ENCODE assay signal across 25 cellular contexts in the genomic region with DNA sequence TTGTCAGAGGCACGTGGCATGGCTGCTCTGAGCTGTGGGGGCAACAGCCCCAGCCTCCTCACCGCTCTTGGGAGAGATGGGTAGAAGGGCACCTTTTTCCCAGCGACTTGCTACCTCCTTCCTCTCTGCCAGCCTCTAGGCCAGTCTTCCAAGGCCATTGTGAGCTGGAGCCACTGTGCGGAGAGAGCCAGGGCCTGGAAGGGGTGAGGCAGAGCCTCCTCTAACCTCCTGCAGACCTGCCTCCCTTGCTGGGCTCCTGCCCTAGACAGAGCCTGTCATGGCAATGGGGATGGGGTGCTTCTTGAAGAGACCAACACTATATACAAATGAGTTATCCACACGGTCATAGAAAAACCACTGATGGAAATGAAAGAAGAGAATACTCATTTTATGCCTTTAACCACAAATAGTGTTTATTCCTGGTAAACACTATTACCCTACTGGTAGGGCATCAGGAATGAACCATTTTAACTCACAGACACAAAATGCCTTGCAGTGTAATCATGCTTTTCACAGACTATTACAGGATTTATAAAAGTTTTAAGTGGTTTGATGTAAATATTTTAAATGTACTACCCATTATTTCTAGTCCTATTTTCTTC. TPM values are rescaled to one million over a fixed set of nuclear protein-coding genes. Genes with fewer than 3 reads are reported as not detected.
A peak's percentile ranks its signal among the peaks of the same experiment; 100 is the strongest.
DNase-seq lines count a peak whose midpoint lies in the region; ATAC-seq and TF ChIP-seq lines count a peak whose summit lies in the region.
"Had no signal": no experiment of that assay in that cellular context is flagged by ENCODE, and none has a peak within 500 bp of the region (broad histone marks: within the 10 kb centered on the region; RNA-seq: fewer than 3 reads in every experiment).

No MANE protein-coding gene starts in this region.

- intact Hi-C loops in HCT116 (cut with micrococcal nuclease): loop anchor here (1.0 kb wide), 1 partner anchor 36 kb away; no protein-coding TSS in a partner anchor
- intact Hi-C loops in sciatic nerve (cut with DNase I): no loop called here
- intact Hi-C loops in CD4-positive, alpha-beta T cell (cut with DNase I, micrococcal nuclease): loop anchor here in 1 of 2 experiments (1.0 kb wide), 1 partner anchor 35 kb away; no protein-coding TSS in a partner anchor

- H3K9me3 ChIP-seq in HCT116 (ENCODE audit: control insufficient read depth in 1 of 2, insufficient read depth in 1 of 2, low read depth in 1 of 2, low read length in 2 of 2) (no peaks in the 10 kb centered on the region), hepatocyte (ENCODE audit: low read depth) (no peaks in the 10 kb centered on the region)
- H3K9me3 ChIP-seq in CD4-positive, alpha-beta T cell (ENCODE audit: control insufficient read depth, low read length): no peaks in the 10 kb centered on the region
- H3K9me3 ChIP-seq: lower lobe of right lung, right lobe of liver had no signal

- H3K4me2 ChIP-seq in HCT116 (ENCODE audit: low read length): no peak overlapping the region
- no peak overlapping the region for H3K4me2 ChIP-seq in hepatocyte

- TF ChIP-seq CTCF in HCT116 (IDR thresholded peaks at IDR 0.05 in 2 of 3, conservative IDR thresholded peaks at IDR 0.05 in 1 of 3; ENCODE audit: borderline replicate concordance in 1 of 3, insufficient read depth in 1 of 3, low read depth in 2 of 3, low read length in 2 of 3) (no peak), hepatocyte (IDR thresholded peaks at IDR 0.05; ENCODE audit: poor library complexity) (no peak)
- TF ChIP-seq CTCF in CD4-positive, alpha-beta T cell (IDR thresholded peaks at IDR 0.05): no peak

- H3K27me3 ChIP-seq in HCT116 (ENCODE audit: insufficient read depth, low read length): peaks cover 10% of the 10 kb centered on the region; the same call in 1 of the 2 replicates
- H3K27me3 ChIP-seq in hepatocyte: peaks cover 5% of the 10 kb centered on the region
- peaks cover 5% of the 10 kb centered on the region for H3K27me3 ChIP-seq in CD4-positive, alpha-beta T cell (ENCODE audit: control insufficient read depth, insufficient read depth, low read length)
- H3K27me3 ChIP-seq: right lobe of liver had no signal

- H2AFZ ChIP-seq in HCT116 (ENCODE audit: low read depth, low read length, poor library complexity, severe bottlenecking) (peak overlapping the region; percentile 52), hepatocyte (no peak overlapping the region)

- no peaks in the 10 kb centered on the region for H3K79me2 ChIP-seq in HCT116 (ENCODE audit: insufficient read depth, low read length)
- no peaks in the 10 kb centered on the region for H3K79me2 ChIP-seq in hepatocyte

- no peaks in the 10 kb centered on the region for H3K9me2 ChIP-seq in HCT116 (ENCODE audit: insufficient read depth)
- H3K9me2 ChIP-seq in hepatocyte (replicated peaks; ENCODE audit: insufficient read depth): no peaks in the 10 kb centered on the region

- no TSS peak for BruUV-seq in HCT116 (replicated peaks; lab: Mats Ljungman, UMichigan)

- H3K4me3 Mint-ChIP-seq in CD4-positive, alpha-beta T cell: no peak overlapping the region
- H3K4me3 Mint-ChIP-seq: activated B cell treated with CpG ODN at 0.5 μM for 24 hours; activated naive CD4-positive, alpha-beta T cell treated with anti-CD3 and anti-CD28 coated beads, Interleukin-2, amount 10 ng/mL, durations not matched to agents 7 days and 5 days; CD8-positive, alpha-beta T cell; effector memory CD8-positive, alpha-beta T cell; nephron progenitor cell had no signal

- CTCF ChIA-PET in HCT116 (lab: Charles Lee): interaction anchor here (2.3 kb wide), 1 partner anchor 36 kb away, joined by 9 read pairs; no protein-coding TSS in a partner anchor
- CTCF ChIA-PET in CD4-positive, alpha-beta T cell (lab: Charles Lee): no interaction called here

- peak; percentile 9 for DNase-seq in activated CD4-positive, alpha-beta T cell treated with anti-CD3 and anti-CD28 coated beads for 48 hours
- DNase-seq in activated CD4-positive, alpha-beta T cell treated with anti-CD3 and anti-CD28 coated beads, Interleukin-2, amount 50 U/mL, for 4 hours: no peak
- DNase-seq in HCT116 (ENCODE audit: low read depth, low spot score): no peak
- no peak for DNase-seq in hepatocyte (ENCODE audit: low spot score)
- DNase-seq in sciatic nerve (ENCODE audit: low spot score): peak; percentile 30
- no peak for DNase-seq in SHP77 treated with DMSO at 0.1 percent for 48 hours (lab: John Stamatoyannopoulos, UW)
- no peak for DNase-seq in CD4-positive, alpha-beta T cell
- no peak for DNase-seq in cerebellum (ENCODE audit: low spot score)
- DNase-seq: activated B cell treated with CpG ODN at 0.5 μM for 24 hours; activated naive CD4-positive, alpha-beta T cell treated with anti-CD3 and anti-CD28 coated beads, Interleukin-2, amount 10 ng/mL, durations not matched to agents 7 days and 5 days; activated T-cell treated with anti-CD3 and anti-CD28 coated beads, Interleukin-2, amount 50 U/mL, for 48 hours; CD8-positive, alpha-beta T cell; cortex of kidney; effector memory CD8-positive, alpha-beta T cell; lower lobe of right lung; NCI-H2171; NCI-H524; NK-92 treated with Interleukin-12 subunit alpha and Interleukin-12 subunit beta, amount 100 ng/mL, for 24 hours; stimulated activated CD4-positive, alpha-beta T cell treated with anti-CD3 and anti-CD28 coated beads, Interleukin-15, amount 100 ng/mL, for 24 hours; stimulated activated naive CD4-positive, alpha-beta T cell; T1000 had no signal

- H4K20me1 ChIP-seq in HCT116 (ENCODE audit: insufficient read depth): no peaks in the 10 kb centered on the region
- H4K20me1 ChIP-seq in hepatocyte (ENCODE audit: insufficient read depth, poor library complexity, severe bottlenecking): no peaks in the 10 kb centered on the region

- no peaks in the 10 kb centered on the region for H3K9me3 Mint-ChIP-seq in CD4-positive, alpha-beta T cell
- H3K9me3 Mint-ChIP-seq: activated B cell treated with CpG ODN at 0.5 μM for 24 hours; activated naive CD4-positive, alpha-beta T cell treated with anti-CD3 and anti-CD28 coated beads, Interleukin-2, amount 10 ng/mL, durations not matched to agents 7 days and 5 days; CD8-positive, alpha-beta T cell; effector memory CD8-positive, alpha-beta T cell; nephron progenitor cell had no signal

- WGBS in hepatocyte (ENCODE audit: low lambda C conversion rate, missing lambda C conversion rate): 89% methylated on average over 5 of the region's 5 CpGs

- no peak overlapping the region for H3K27ac Mint-ChIP-seq in CD4-positive, alpha-beta T cell
- H3K27ac Mint-ChIP-seq: activated B cell treated with CpG ODN at 0.5 μM for 24 hours; activated naive CD4-positive, alpha-beta T cell treated with anti-CD3 and anti-CD28 coated beads, Interleukin-2, amount 10 ng/mL, durations not matched to agents 7 days and 5 days; CD8-positive, alpha-beta T cell; effector memory CD8-positive, alpha-beta T cell had no signal

- ATAC-seq in HCT116: no peak
- no peak for ATAC-seq in sciatic nerve
- ATAC-seq in CD4-positive, alpha-beta T cell (ENCODE audit: poor library complexity): no peak
- ATAC-seq: CD8-positive, alpha-beta T cell had no signal

- RAD21 ChIA-PET in HCT116 (lab: Charles Lee; ENCODE audit: low non-redundant PET in 1 of 2, low total read pairs in 2 of 2, uncharacterized antibody in 2 of 2, unreplicated experiment in 2 of 2): no interaction called here

- no peaks in the 10 kb centered on the region for H3K36me3 ChIP-seq in HCT116 (ENCODE audit: control insufficient read depth in 1 of 2, insufficient read depth in 2 of 2, low read length in 2 of 2)
- no peaks in the 10 kb centered on the region for H3K36me3 ChIP-seq in hepatocyte (replicated peaks; ENCODE audit: insufficient read depth, low read depth)
- H3K36me3 ChIP-seq: lower lobe of right lung, right lobe of liver had no signal

- no peaks in the 10 kb centered on the region for H3K36me3 Mint-ChIP-seq in CD4-positive, alpha-beta T cell (ENCODE audit: low read depth)
- H3K36me3 Mint-ChIP-seq: activated naive CD4-positive, alpha-beta T cell treated with anti-CD3 and anti-CD28 coated beads, Interleukin-2, amount 10 ng/mL, durations not matched to agents 7 days and 5 days; CD8-positive, alpha-beta T cell had no signal

- no peaks in the 10 kb centered on the region for H3K4me1 Mint-ChIP-seq in CD4-positive, alpha-beta T cell (ENCODE audit: low read depth)
- H3K4me1 Mint-ChIP-seq: activated B cell treated with CpG ODN at 0.5 μM for 24 hours; activated naive CD4-positive, alpha-beta T cell treated with anti-CD3 and anti-CD28 coated beads, Interleukin-2, amount 10 ng/mL, durations not matched to agents 7 days and 5 days had no signal

- peaks cover 42% of the 10 kb centered on the region for H3K27me3 Mint-ChIP-seq in CD4-positive, alpha-beta T cell

- H3K9ac ChIP-seq in HCT116 (ENCODE audit: low read length): no peak overlapping the region

- TF ChIP-seq POLR2A in HCT116 (IDR thresholded peaks at IDR 0.05; ENCODE audit: borderline replicate concordance, extremely low read depth, insufficient read depth, insufficient read length): no peak

- H3K4me1 ChIP-seq in HCT116 (ENCODE audit: control insufficient read depth in 1 of 2, insufficient read depth in 2 of 2, low read length in 2 of 2): peaks cover 4 to 10% of the 10 kb centered on the region in 2 experiments; a peak in 3 of 4 replicates
- H3K4me1 ChIP-seq in hepatocyte (ENCODE audit: insufficient read depth): peaks cover 20% of the 10 kb centered on the region
- H3K4me1 ChIP-seq: lower lobe of right lung, right lobe of liver had no signal

- no peak overlapping the region for H3K4me3 ChIP-seq in HCT116 (replicated peaks in 1 of 2; ENCODE audit: low read depth in 1 of 2, low read length in 2 of 2)
- no peak overlapping the region for H3K4me3 ChIP-seq in hepatocyte
- H3K4me3 ChIP-seq: lower lobe of right lung, right lobe of liver had no signal

- TF ChIP-seq RAD21 in HCT116 (IDR thresholded peaks at IDR 0.05; ENCODE audit: low read depth): no peak

- POLR2A ChIA-PET in HCT116 (lab: Charles Lee): no interaction called here
- POLR2A ChIA-PET in CD4-positive, alpha-beta T cell (lab: Charles Lee): no interaction called here

- H3K27ac ChIP-seq in HCT116 (ENCODE audit: low read depth, low read length) (no peak overlapping the region), hepatocyte (peak overlapping the region; percentile 82)
- H3K27ac ChIP-seq in CD4-positive, alpha-beta T cell (ENCODE audit: low read depth, low read length): no peak overlapping the region
- H3K27ac ChIP-seq: lower lobe of right lung, right lobe of liver had no signal

RNA-seq across cellular contexts. Expression of a gene that starts 5.0 kb away (rescaled TPM):
- not detected for total RNA-seq in HCT116 (2021; ENCODE audit: unreplicated experiment)
- 0.12 and 0.14 TPM in 2 replicates for polyA plus RNA-seq in HCT116 (2012)
- total RNA-seq in hepatocyte: 0.04 and 3.1 TPM in 2 replicates
- polyA plus RNA-seq in hepatocyte: 0.37 TPM in 1 of 2 replicates, not detected in the other
- 1.7 TPM for total RNA-seq in sciatic nerve
- total RNA-seq in CD4-positive, alpha-beta T cell: not detected
- total RNA-seq in cerebellum: 0.09 TPM
- total RNA-seq: activated B cell treated with CpG ODN at 0.5 μM for 24 hours; CD8-positive, alpha-beta T cell; H1 had no signal
- polyA plus RNA-seq: H1 had no signal

RNA-seq across cellular contexts. Expression of a gene that starts 31.4 kb away (rescaled TPM):
- 66.3 TPM for total RNA-seq in HCT116 (2021; ENCODE audit: unreplicated experiment)
- 84.1 and 95.3 TPM in 2 replicates for polyA plus RNA-seq in HCT116 (2012)
- 103 and 104 TPM in 2 replicates for total RNA-seq in hepatocyte
- polyA plus RNA-seq in hepatocyte: 99.4 and 113 TPM in 2 replicates
- total RNA-seq in sciatic nerve: 42.9 TPM
- total RNA-seq in CD4-positive, alpha-beta T cell: 10 to 100 TPM; 15.7 to 16.5 TPM
- total RNA-seq in cerebellum: 47.4 TPM

RNA-seq across cellular contexts. Expression of a gene that starts 58.6 kb away (rescaled TPM):
- 0.15 TPM for total RNA-seq in HCT116 (2021; ENCODE audit: unreplicated experiment)
- 0.32 and 0.59 TPM in 2 replicates for polyA plus RNA-seq in HCT116 (2012)
- not detected in 2 replicates for total RNA-seq in hepatocyte
- polyA plus RNA-seq in hepatocyte: not detected in 2 replicates
- not detected for total RNA-seq in sciatic nerve
- under 1 TPM; 0.49 to 0.50 TPM for total RNA-seq in CD4-positive, alpha-beta T cell
- total RNA-seq in cerebellum: not detected
- total RNA-seq: A673, activated B cell treated with CpG ODN at 0.5 μM for 24 hours, lower lobe of right lung, right lobe of liver had no signal

Comparison
In these comparisons a context has a peak if more than half of its experiments do, and no peak if none do; other contexts are left out.
1. DNase-seq: peak in activated CD4-positive, alpha-beta T cell treated with anti-CD3 and anti-CD28 coated beads for 48 hours (single experiment) and sciatic nerve (single experiment); none in activated CD4-positive, alpha-beta T cell treated with anti-CD3 and anti-CD28 coated beads, Interleukin-2, amount 50 U/mL, for 4 hours (0 of 2), HCT116 (single experiment), hepatocyte (single experiment), SHP77 treated with DMSO at 0.1 percent for 48 hours (single experiment), CD4-positive, alpha-beta T cell (0 of 10) and cerebellum (single experiment).